In genomic region chr1:52725903-52726264, GRCh38 we compare ENCODE assay signal across 8 cellular contexts. TPM values are rescaled to one million over a fixed set of nuclear protein-coding genes. Genes with fewer than 3 reads are reported as not detected.
DNase-seq lines count a peak whose midpoint lies in the region; ATAC-seq and TF ChIP-seq lines count a peak whose summit lies in the region.

No MANE protein-coding gene starts in this region.

- peak overlapping the region in 1 of 2 donors; percentile 17 for H3K9ac ChIP-seq in mucosa of rectum (ENCODE audit: low read depth in 1 of 2, low read length in 2 of 2)

- H3K36me3 ChIP-seq in mucosa of rectum (ENCODE audit: control insufficient read depth in 2 of 2, insufficient read depth in 2 of 2, low read length in 2 of 2) (no peaks in the 10 kb centered on the region), vagina (no peaks in the 10 kb centered on the region)

- H3K4me1 ChIP-seq in mucosa of rectum (ENCODE audit: control insufficient read depth in 2 of 2, insufficient read depth in 2 of 2, low read length in 2 of 2) (peaks cover 4 to 12% of the 10 kb centered on the region in 2 donors), vagina (peaks cover 33% of the 10 kb centered on the region)

- DNase-seq in Right ventricle myocardium inferior (ENCODE audit: missing footprints) (no peak), Right ventricle myocardium superior (no peak), cardiac fibroblast (ENCODE audit: low read depth in 2 of 2) (no peak), vagina (ENCODE audit: extremely low spot score in 2 of 2) (no peak), NCI-H748 treated with DMSO at 0.1 percent for 48 hours (lab: John Stamatoyannopoulos, UW) (no peak), NCI-H2029 (lab: John Stamatoyannopoulos, UW) (no peak)

- TF ChIP-seq CTCF in cardiac fibroblast (IDR thresholded peaks at IDR 0.05; ENCODE audit: low read depth, low read length), result no peak
- no peak for TF ChIP-seq CTCF in vagina (IDR thresholded peaks at IDR 0.05)

- intact Hi-C loops in Right ventricle myocardium inferior (cut with DNase I), result no loop called here
- intact Hi-C loops in Right ventricle myocardium superior (cut with DNase I), result no loop called here
- intact Hi-C loops in vagina (cut with DNase I), result no loop called here

- H3K4me3 ChIP-seq in cardiac fibroblast (replicated peaks in 1 of 2; ENCODE audit: low read depth in 2 of 2, low read length in 2 of 2) (peak overlapping the region; percentile 8 to 70), mucosa of rectum (ENCODE audit: low read length in 2 of 2) (peak overlapping the region; percentile 75 to 82), vagina (peak overlapping the region; percentile 87 to 92)

- ATAC-seq in Right ventricle myocardium inferior (peak; percentile 6), Right ventricle myocardium superior (ENCODE audit: poor library complexity) (no peak), HG02852 (IDR thresholded peaks at IDR 0.05; ENCODE audit: unreplicated experiment) (no peak)

- H3K27ac ChIP-seq in mucosa of rectum (ENCODE audit: low read depth in 2 of 2, low read length in 2 of 2) (no peak overlapping the region), vagina (peak overlapping the region; percentile 88)

- TF ChIP-seq POLR2A in vagina (IDR thresholded peaks at IDR 0.05), result no peak

- H3K27me3 ChIP-seq in mucosa of rectum (ENCODE audit: control insufficient read depth in 2 of 2, insufficient read depth in 2 of 2, low read length in 2 of 2) (no peaks in the 10 kb centered on the region), vagina (no peaks in the 10 kb centered on the region)

- H3K9me3 ChIP-seq in mucosa of rectum (ENCODE audit: control insufficient read depth in 2 of 2, low read length in 2 of 2) (no peaks in the 10 kb centered on the region), vagina (no peaks in the 10 kb centered on the region)

RNA-seq across cellular contexts. Expression of gene ZYG11B, which starts 0.4 kb away (rescaled TPM):
- total RNA-seq in Right ventricle myocardium inferior, result 74.0 TPM
- 75.0 TPM for total RNA-seq in Right ventricle myocardium superior
- 30.4 TPM for total RNA-seq in vagina

RNA-seq across cellular contexts. Expression of gene COA7, which starts 27.7 kb away (rescaled TPM):
- total RNA-seq in Right ventricle myocardium inferior, result 21.6 TPM
- total RNA-seq in Right ventricle myocardium superior, result 18.6 TPM
- 9.8 TPM for total RNA-seq in vagina

Comparison
In these comparisons a context has a peak if more than half of its experiments do, and no peak if none do; other contexts are left out.
1. H3K4me3 ChIP-seq: peak in every context shown above with its lines; median percentile 90 in vagina; 78 in mucosa of rectum; 39 in cardiac fibroblast.